13 cellular contexts compared by ENCODE assay signal in genomic region chr4:108146346-108146745, GRCh38.
"Had no signal": no experiment of that assay in that cellular context is flagged by ENCODE, and none has a peak within 500 bp of the region (broad histone marks: within the 10 kb centered on the region; RNA-seq: fewer than 3 reads in every experiment).

No MANE protein-coding gene starts in this region.

- H3K4me3 ChIP-seq: body of pancreas, left ventricle myocardium inferior, pancreas, stomach, thoracic aorta had no signal

- H3K4me1 ChIP-seq: body of pancreas, left ventricle myocardium inferior, pancreas, stomach had no signal

- H3K4me3 Mint-ChIP-seq: activated CD8-positive, alpha-beta memory T cell treated with anti-CD3 and anti-CD28 coated beads, Interleukin-2, amount 10 ng/mL, durations not matched to agents 7 days and 5 days had no signal

- H3K9me3 ChIP-seq: body of pancreas, left ventricle myocardium inferior, pancreas, stomach, thoracic aorta had no signal

- H3K27ac Mint-ChIP-seq: activated CD8-positive, alpha-beta memory T cell treated with anti-CD3 and anti-CD28 coated beads, Interleukin-2, amount 10 ng/mL, durations not matched to agents 7 days and 5 days had no signal

- H3K27ac ChIP-seq: body of pancreas, left ventricle myocardium inferior, pancreas, stomach, thoracic aorta had no signal

- H3K36me3 ChIP-seq: left ventricle myocardium inferior, pancreas, stomach, thoracic aorta had no signal

- DNase-seq: activated CD8-positive, alpha-beta memory T cell treated with anti-CD3 and anti-CD28 coated beads, Interleukin-2, amount 10 ng/mL, durations not matched to agents 7 days and 5 days; amniotic stem cell; body of pancreas; central memory CD4-positive, alpha-beta T cell; cortex of kidney; effector CD8-positive, alpha-beta T cell; left ventricle myocardium inferior; pancreas; SHP77; stimulated activated CD4-positive, alpha-beta T cell treated with anti-CD3 and anti-CD28 coated beads, Interleukin-12 subunit alpha, Interleukin-12 subunit beta, amount 100 ng/mL, for 4 hours; stomach had no signal

- ATAC-seq: activated CD8-positive, alpha-beta memory T cell treated with anti-CD3 and anti-CD28 coated beads, Interleukin-2, amount 10 ng/mL, durations not matched to agents 7 days and 5 days; body of pancreas; pancreas; SK-N-SH treated with all-trans-retinoic acid at 6 μM for 48 hours had no signal

- H3K27me3 ChIP-seq: body of pancreas, pancreas had no signal
